17 cellular contexts compared by ENCODE assay signal in genomic region chr3:178295257-178295912, GRCh38.
DNase-seq lines count a peak whose midpoint lies in the region; ATAC-seq and TF ChIP-seq lines count a peak whose summit lies in the region.
"Had no signal": no experiment of that assay in that cellular context is flagged by ENCODE, and none has a peak within 500 bp of the region (broad histone marks: within the 10 kb centered on the region; RNA-seq: fewer than 3 reads in every experiment).

No MANE protein-coding gene starts in this region.

- H3K4me3 ChIP-seq in fibroblast of the aortic adventitia (ENCODE audit: low read depth, low read length) (no peak overlapping the region), skeletal muscle cell (ENCODE audit: low read depth, low read length) (no peak overlapping the region)
- H3K4me3 ChIP-seq: body of pancreas had no signal

- no peak for TF ChIP-seq CTCF in fibroblast of the aortic adventitia (IDR thresholded peaks at IDR 0.05; ENCODE audit: insufficient read depth, low read length)

- DNase-seq in GM03348 (ENCODE audit: low spot score): peak; percentile 78
- peak; percentile 97 for DNase-seq in fibroblast of the aortic adventitia (ENCODE audit: low read depth)
- peak; percentile 98 for DNase-seq in skeletal muscle cell (ENCODE audit: low read depth)
- DNase-seq in NCI-H2029 (lab: John Stamatoyannopoulos, UW): no peak
- no peak for DNase-seq in DMS79 treated with DMSO at 0.1 percent for 48 hours (lab: John Stamatoyannopoulos, UW)
- DNase-seq: activated gamma-delta T cell treated with Interleukin-2 at 50 U/mL for 16 hours; body of pancreas; CD4-positive, CD25-positive, alpha-beta regulatory T cell; MV-4-11; nephron progenitor cell; retina; stimulated activated CD4-positive, alpha-beta T cell treated with anti-CD3 and anti-CD28 coated beads, Interleukin-1b, Interleukin-23, amount 100 ng/mL, for 48 hours; substantia nigra; T-helper 2 cell had no signal

- ATAC-seq in SK-N-SH treated with all-trans-retinoic acid at 6 μM for 48 hours (peak; percentile 81), HG02884 (IDR thresholded peaks at IDR 0.05; ENCODE audit: unreplicated experiment) (no peak)
- ATAC-seq: activated CD4-positive, CD25-positive, alpha-beta regulatory T cell treated with anti-CD3 and anti-CD28 coated beads, Interleukin-2, amount 50 U/mL, for 24 hours; body of pancreas had no signal

TF ChIP-seq in SK-N-SH treated with all-trans-retinoic acid at 6 μM for 48 hours, 23 proteins besides CTCF, POLR2A, EP300 and RAD21:
- TF ChIP-seq ZFP30 (CRISPR knock-in tag; IDR thresholded peaks at IDR 0.05) (no peak), ZC3H10 (CRISPR knock-in tag; IDR thresholded peaks at IDR 0.05) (no peak), ZNF565 (CRISPR knock-in tag; conservative IDR thresholded peaks at IDR 0.05; ENCODE audit: low read depth) (no peak), PATZ1 (CRISPR knock-in tag; IDR thresholded peaks at IDR 0.05; ENCODE audit: borderline replicate concordance) (no peak), TOX (CRISPR knock-in tag; IDR thresholded peaks at IDR 0.05; ENCODE audit: borderline replicate concordance) (no peak), CREB5 (CRISPR knock-in tag; IDR thresholded peaks at IDR 0.05; ENCODE audit: low read depth) (no peak), SNAI2 (CRISPR knock-in tag; IDR thresholded peaks at IDR 0.05) (no peak), ISL1 (CRISPR knock-in tag; IDR thresholded peaks at IDR 0.05) (peak; percentile 88)

Comparison
In these comparisons a context has a peak if more than half of its experiments do, and no peak if none do; other contexts are left out.
1. DNase-seq: peak in GM03348 (single experiment), fibroblast of the aortic adventitia (single experiment) and skeletal muscle cell (single experiment); none in NCI-H2029 (single experiment) and DMS79 treated with DMSO at 0.1 percent for 48 hours (single experiment).